In genomic region chr15:100627789-100628395, GRCh38 we compare ENCODE assay signal across 8 cellular contexts. TPM values are rescaled to one million over a fixed set of nuclear protein-coding genes. Genes with fewer than 3 reads are reported as not detected.
DNase-seq lines count a peak whose midpoint lies in the region; ATAC-seq and TF ChIP-seq lines count a peak whose summit lies in the region.

No MANE protein-coding gene starts in this region.

- H3K4me2 ChIP-seq in KMS-11: no peak overlapping the region

- in situ Hi-C loops in transverse colon (cut with MboI; ENCODE audit: low pct_ligation_motif_present in 1 of 4, low pct_unique_long_range_greater_than_20kb in 1 of 4, low sequenced_read_pairs in 3 of 4): loop anchor here (5.0 to 25.0 kb wide), 5 partner anchors 234 to 634 kb away; partner anchors contain the start of genes CHSY1 (in 3 of the 4) and ALDH1A3 (in 1 of the 4)

- CTCF ChIA-PET in RWPE1 (lab: Yijun Ruan, JAX): interaction anchor here (1.1 to 1.8 kb wide), 2 partner anchors 245 to 381 kb away, joined by 3 to 7 read pairs; no protein-coding TSS in a partner anchor

- TF ChIP-seq CTCF in KMS-11 (conservative IDR thresholded peaks at IDR 0.05; ENCODE audit: low read depth, low read length) (peak; percentile 88), RWPE1 (conservative IDR thresholded peaks at IDR 0.05; ENCODE audit: low read depth) (peak; percentile 89), foreskin keratinocyte (conservative IDR thresholded peaks at IDR 0.05) (peak; percentile 88), osteocyte (IDR thresholded peaks at IDR 0.05) (peak; percentile 86), transverse colon (IDR thresholded peaks at IDR 0.05) (peak; percentile 83 to 85 (median 84))

- H3K4me3 Mint-ChIP-seq in activated T-helper 2 cell treated with anti-CD3 and anti-CD28 coated beads, Interferon-gamma antibody, Interleukin-2, Interleukin-4, amounts not matched to agents 10 μg/mL and 5 μg/mL and 100 μg/mL, durations not matched to agents 14 hours and 24 hours and 36 hours (ENCODE audit: low read depth): no peak overlapping the region
- H3K4me3 Mint-ChIP-seq in osteocyte (ENCODE audit: unreplicated experiment): no peak overlapping the region

- peaks cover 4% of the 10 kb centered on the region for H3K4me1 Mint-ChIP-seq in activated T-helper 2 cell treated with anti-CD3 and anti-CD28 coated beads, Interferon-gamma antibody, Interleukin-2, Interleukin-4, amounts not matched to agents 10 μg/mL and 5 μg/mL and 100 μg/mL, durations not matched to agents 14 hours and 24 hours and 36 hours (ENCODE audit: low read depth)
- H3K4me1 Mint-ChIP-seq in osteocyte (ENCODE audit: unreplicated experiment): peaks cover 7% of the 10 kb centered on the region

- H3K36me3 ChIP-seq in KMS-11 (ENCODE audit: insufficient read depth): no peaks in the 10 kb centered on the region
- H3K36me3 ChIP-seq in transverse colon: peaks cover 0 to 8% (median 0%) of the 10 kb centered on the region in 4 donors

- H3K27me3 ChIP-seq in KMS-11 (ENCODE audit: insufficient read depth, low read depth) (no peaks in the 10 kb centered on the region), foreskin keratinocyte (no peaks in the 10 kb centered on the region), transverse colon (no peaks in the 10 kb centered on the region)

- no peak overlapping the region for H3K27ac Mint-ChIP-seq in activated T-helper 2 cell treated with anti-CD3 and anti-CD28 coated beads, Interferon-gamma antibody, Interleukin-2, Interleukin-4, amounts not matched to agents 10 μg/mL and 5 μg/mL and 100 μg/mL, durations not matched to agents 14 hours and 24 hours and 36 hours
- no peak overlapping the region for H3K27ac Mint-ChIP-seq in osteocyte (ENCODE audit: unreplicated experiment)

- peaks cover 28% of the 10 kb centered on the region for H3K36me3 Mint-ChIP-seq in activated T-helper 2 cell treated with anti-CD3 and anti-CD28 coated beads, Interferon-gamma antibody, Interleukin-2, Interleukin-4, amounts not matched to agents 10 μg/mL and 5 μg/mL and 100 μg/mL, durations not matched to agents 14 hours and 24 hours and 36 hours (ENCODE audit: low read depth)
- peaks cover 18% of the 10 kb centered on the region for H3K36me3 Mint-ChIP-seq in osteocyte (ENCODE audit: unreplicated experiment)

- H3K9me3 ChIP-seq in transverse colon: no peaks in the 10 kb centered on the region

- H3K4me1 ChIP-seq in KMS-11 (ENCODE audit: low read depth, poor library complexity, severe bottlenecking) (no peaks in the 10 kb centered on the region), foreskin keratinocyte (no peaks in the 10 kb centered on the region), transverse colon (no peaks in the 10 kb centered on the region)

- no peak overlapping the region for H3K9ac ChIP-seq in KMS-11

- H2AFZ ChIP-seq in KMS-11 (ENCODE audit: low read depth): no peak overlapping the region

- ATAC-seq in GM21619 (IDR thresholded peaks at IDR 0.05; ENCODE audit: unreplicated experiment) (peak; percentile 76), foreskin keratinocyte (peak; percentile 67)

- no peaks in the 10 kb centered on the region for H3K79me2 ChIP-seq in KMS-11 (ENCODE audit: insufficient read depth, low read depth)

- intact Hi-C loops in activated T-helper 2 cell treated with anti-CD3 and anti-CD28 coated beads, Interferon-gamma antibody, Interleukin-2, Interleukin-4, amounts not matched to agents 10 μg/mL and 5 μg/mL and 100 μg/mL, durations not matched to agents 14 hours and 24 hours and 36 hours (cut with micrococcal nuclease): loop anchor here (1.0 kb wide), 2 partner anchors 245 to 379 kb away; no protein-coding TSS in a partner anchor
- intact Hi-C loops in transverse colon (cut with DNase I; ENCODE audit: low total_unique reads): loop anchor here (2.0 to 5.0 kb wide), 2 partner anchors 244 to 379 kb away; no protein-coding TSS in a partner anchor

- DNase-seq in DMS53 treated with DMSO at 0.1 percent for 48 hours (lab: John Stamatoyannopoulos, UW; ENCODE audit: unreplicated experiment): peak; percentile 67
- DNase-seq in RWPE1 (ENCODE audit: low spot score): peak; percentile 69
- peak; percentile 37 for DNase-seq in activated T-helper 2 cell treated with anti-CD3 and anti-CD28 coated beads, Interferon-gamma antibody, Interleukin-2, Interleukin-4, amounts not matched to agents 10 μg/mL and 5 μg/mL and 100 μg/mL, durations not matched to agents 14 hours and 24 hours and 36 hours (ENCODE audit: low spot score)
- peak; percentile 26 to 60 for DNase-seq in foreskin keratinocyte
- DNase-seq in osteocyte (ENCODE audit: extremely low spot score, unreplicated experiment): no peak
- DNase-seq in transverse colon: peak; percentile 70

- no peak for TF ChIP-seq EP300 in transverse colon (IDR thresholded peaks at IDR 0.05; ENCODE audit: low read depth)

- no peak overlapping the region for H3K27ac ChIP-seq in KMS-11
- H3K27ac ChIP-seq in RWPE1: no peak overlapping the region
- peak overlapping the region; percentile 54 for H3K27ac ChIP-seq in foreskin keratinocyte
- H3K27ac ChIP-seq in transverse colon: no peak overlapping the region

- 31 to 32% methylated on average over 6 of the region's 6 CpGs for WGBS in transverse colon (ENCODE audit: low coverage in 1 of 2), 2 donors

- POLR2A ChIA-PET in RWPE1 (lab: Yijun Ruan, JAX; ENCODE audit: low non-redundant PET): no interaction called here

- H3K9me3 Mint-ChIP-seq in activated T-helper 2 cell treated with anti-CD3 and anti-CD28 coated beads, Interferon-gamma antibody, Interleukin-2, Interleukin-4, amounts not matched to agents 10 μg/mL and 5 μg/mL and 100 μg/mL, durations not matched to agents 14 hours and 24 hours and 36 hours: no peaks in the 10 kb centered on the region
- H3K9me3 Mint-ChIP-seq in osteocyte (ENCODE audit: unreplicated experiment): no peaks in the 10 kb centered on the region

- H4K20me1 ChIP-seq in KMS-11 (ENCODE audit: insufficient read depth): no peaks in the 10 kb centered on the region

- no peaks in the 10 kb centered on the region for H3K27me3 Mint-ChIP-seq in activated T-helper 2 cell treated with anti-CD3 and anti-CD28 coated beads, Interferon-gamma antibody, Interleukin-2, Interleukin-4, amounts not matched to agents 10 μg/mL and 5 μg/mL and 100 μg/mL, durations not matched to agents 14 hours and 24 hours and 36 hours (ENCODE audit: low read depth)
- H3K27me3 Mint-ChIP-seq in osteocyte (ENCODE audit: unreplicated experiment): no peaks in the 10 kb centered on the region

- H3K4me3 ChIP-seq in KMS-11 (IDR thresholded peaks at IDR 0.05; ENCODE audit: insufficient read depth, low read depth, low read length) (no peak overlapping the region), transverse colon (no peak overlapping the region)

- TF ChIP-seq POLR2A in transverse colon (IDR thresholded peaks at IDR 0.05): no peak

RNA-seq across cellular contexts. Expression of gene ASB7, which starts 25.5 kb away (rescaled TPM):
- 18.0 and 19.9 TPM in 2 replicates for total RNA-seq in activated T-helper 2 cell treated with anti-CD3 and anti-CD28 coated beads, Interferon-gamma antibody, Interleukin-2, Interleukin-4, amounts not matched to agents 10 μg/mL and 5 μg/mL and 100 μg/mL, durations not matched to agents 14 hours and 24 hours and 36 hours
- total RNA-seq in foreskin keratinocyte (10.9 and 11.8 TPM in 2 replicates), osteocyte (12.9 and 13.1 TPM in 2 replicates), transverse colon (10 to 100 TPM; 29.9 to 45.3 (median 35.3) TPM)
- polyA plus RNA-seq in foreskin keratinocyte: 3.3 and 3.7 TPM in 2 replicates

RNA-seq across cellular contexts. Expression of gene LINS1, which starts 25.9 kb away (rescaled TPM):
- 39.2 and 46.8 TPM in 2 replicates for total RNA-seq in activated T-helper 2 cell treated with anti-CD3 and anti-CD28 coated beads, Interferon-gamma antibody, Interleukin-2, Interleukin-4, amounts not matched to agents 10 μg/mL and 5 μg/mL and 100 μg/mL, durations not matched to agents 14 hours and 24 hours and 36 hours
- total RNA-seq in foreskin keratinocyte (11.9 and 12.4 TPM in 2 replicates), osteocyte (9.3 and 9.7 TPM in 2 replicates), transverse colon (10 to 100 TPM; 24.7 to 48.9 (median 39.2) TPM)
- polyA plus RNA-seq in foreskin keratinocyte: 4.4 and 5.5 TPM in 2 replicates
